19 cellular contexts compared by ENCODE assay signal in the genomic region with DNA sequence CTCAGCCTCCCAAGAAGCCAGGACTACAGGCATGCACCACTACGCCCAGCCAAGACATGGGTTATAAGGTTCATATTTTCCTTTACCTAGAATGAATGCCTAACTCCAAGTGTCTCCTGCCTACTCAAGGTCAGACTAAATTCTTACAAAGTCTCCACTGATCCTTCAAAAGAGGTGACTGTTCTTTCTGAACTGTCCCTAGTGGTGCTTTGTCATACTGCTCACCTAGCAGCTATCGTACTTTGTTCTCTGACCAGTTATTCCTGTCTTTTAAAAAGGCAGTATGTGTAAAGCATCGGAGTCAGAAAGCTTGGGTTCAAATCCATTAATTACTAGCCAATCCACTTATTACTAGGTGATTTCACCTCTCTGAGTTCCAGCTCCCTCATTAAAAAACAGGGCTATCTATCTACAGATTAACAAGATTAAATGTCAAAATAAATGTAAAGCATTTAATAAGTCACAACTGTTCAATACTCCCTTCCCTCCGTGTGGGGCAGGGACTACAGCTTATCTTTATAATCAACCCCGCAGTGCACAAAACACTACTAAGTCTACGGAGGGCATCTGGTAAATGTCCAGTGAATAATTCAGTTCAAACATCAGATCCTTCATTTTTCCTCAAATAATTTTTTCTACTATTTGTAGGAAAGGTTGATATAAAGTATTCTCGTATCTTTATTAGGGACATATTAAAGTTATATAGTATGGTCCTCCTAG. TPM values are rescaled to one million over a fixed set of nuclear protein-coding genes. Genes with fewer than 3 reads are reported as not detected.
A peak's percentile ranks its signal among the peaks of the same experiment; 100 is the strongest.
DNase-seq lines count a peak whose midpoint lies in the region; ATAC-seq, FAIRE-seq and TF ChIP-seq lines count a peak whose summit lies in the region.
"Had no signal": no experiment of that assay in that cellular context is flagged by ENCODE, and none has a peak within 500 bp of the region (broad histone marks: within the 10 kb centered on the region; RNA-seq: fewer than 3 reads in every experiment).

No MANE protein-coding gene starts in this region.

- H3T11ph ChIP-seq in H9 (ENCODE audit: low read length) = no peak overlapping the region

- H2BK12ac ChIP-seq in H9 (ENCODE audit: insufficient read length, low read depth, low read length) = no peak overlapping the region

- H3K23ac ChIP-seq in H9 (ENCODE audit: insufficient read length, low read depth, low read length) = no peak overlapping the region

- H3K4me2 ChIP-seq in H9 (ENCODE audit: insufficient read depth, insufficient read length, low read length) = no peak overlapping the region
- no peak overlapping the region for H3K4me2 ChIP-seq in K562 (ENCODE audit: insufficient read depth, low read length)

- peak; percentile 54 for FAIRE-seq in K562 (lab: Jason Lieb, UNC)

- H3K18ac ChIP-seq in H9 (ENCODE audit: insufficient read length, low read depth, low read length) = no peak overlapping the region

- no peaks in the 10 kb centered on the region for H3K9me1 ChIP-seq in K562 (ENCODE audit: control insufficient read depth, insufficient read depth, low read length)

- no peak overlapping the region for H4K8ac ChIP-seq in H9 (replicated peaks; ENCODE audit: insufficient read length, low read depth, low read length)

- no peak overlapping the region for H3K27ac ChIP-seq in H9 (ENCODE audit: insufficient read length, low read depth, low read length)
- H3K27ac ChIP-seq in K562 (ENCODE audit: extremely low read depth, low read depth, low read length) = no peak overlapping the region
- H3K27ac ChIP-seq: thoracic aorta had no signal

- H3K27me3 Mint-ChIP-seq in H9 (ENCODE audit: low read depth) = no peaks in the 10 kb centered on the region

- H4K20me1 ChIP-seq in H9 (ENCODE audit: control insufficient read depth, insufficient read depth, insufficient read length) = no peaks in the 10 kb centered on the region
- no peaks in the 10 kb centered on the region for H4K20me1 ChIP-seq in K562 (replicated peaks; ENCODE audit: control insufficient read depth, insufficient read depth, low read length)

- H3K9me3 Mint-ChIP-seq in H9 = no peaks in the 10 kb centered on the region

- no peaks in the 10 kb centered on the region for H3K4me1 Mint-ChIP-seq in H9

- H3K4me3 ChIP-seq in K562 (no peak overlapping the region), retinal pigment epithelial cell (ENCODE audit: low read length) (no peak overlapping the region)
- H3K4me3 ChIP-seq: thoracic aorta had no signal

- no peak overlapping the region for H3K27ac Mint-ChIP-seq in H9

- no peak overlapping the region for H3K4me3 Mint-ChIP-seq in H9

- no peak overlapping the region for H2BK20ac ChIP-seq in H9 (ENCODE audit: low read depth, low read length, poor library complexity, severe bottlenecking)

- no peak for DNase-seq in H9
- DNase-seq in K562 (ENCODE audit: extremely low read depth in 1 of 4, low spot score in 3 of 4) = peak in 1 of 4 experiments; percentile 31
- no peak for DNase-seq in retinal pigment epithelial cell (ENCODE audit: low read depth)
- no peak for DNase-seq in NCI-H1694 treated with DMSO at 0.1 percent for 48 hours (lab: John Stamatoyannopoulos, UW)
- DNase-seq: activated CD4-positive, alpha-beta T cell treated with anti-CD3 and anti-CD28 coated beads, Interleukin-2, amount 50 U/mL, for 4 hours; activated naive CD4-positive, alpha-beta T cell treated with Interleukin-2 at 50 U/mL for 16 hours; AML-193; effector CD4-positive, alpha-beta T cell; head of caudate nucleus; NCI-H1105 treated with DMSO at 0.1 percent for 48 hours; NCI-H510A treated with DMSO at 0.1 percent for 48 hours; right cardiac atrium; SHP77; stimulated activated CD4-positive, alpha-beta T cell treated with anti-CD3 and anti-CD28 coated beads, Interleukin-15, amount 100 ng/mL, for 24 hours; T-helper 1 cell had no signal

- H4K91ac ChIP-seq in H9 (ENCODE audit: insufficient read length, low read depth, low read length) = no peak overlapping the region

- no TSS peak for BruUV-seq in K562 (replicated peaks; lab: Mats Ljungman, UMichigan)

- TF ChIP-seq POLR2A in K562 (conservative IDR thresholded peaks at IDR 0.05) = no peak

- H3K79me2 ChIP-seq in H9 (ENCODE audit: insufficient read depth, low read length) (no peaks in the 10 kb centered on the region), K562 (ENCODE audit: control insufficient read depth, insufficient read depth, low read length) (no peaks in the 10 kb centered on the region)

- H3K9ac ChIP-seq in H9 (ENCODE audit: extremely low read depth, insufficient read length, low read length) (no peak overlapping the region), K562 (ENCODE audit: insufficient read depth in 1 of 2, low read depth in 2 of 2, low read length in 2 of 2) (no peak overlapping the region)

- H3K27me3 ChIP-seq in H9 (ENCODE audit: insufficient read depth, low read length) (no peaks in the 10 kb centered on the region), K562 (ENCODE audit: control insufficient read depth in 2 of 2, insufficient read depth in 2 of 2, low read length in 2 of 2) (no peaks in the 10 kb centered on the region)

- no peaks in the 10 kb centered on the region for H3K23me2 ChIP-seq in H9 (ENCODE audit: insufficient read length, low read depth, low read length, poor library complexity, severe bottlenecking)

- no peak overlapping the region for H3K4ac ChIP-seq in H9 (ENCODE audit: low read depth, low read length)

- peaks cover 14% of the 10 kb centered on the region; the same call in 2 of the 3 replicates for H3K36me3 ChIP-seq in K562 (ENCODE audit: control insufficient read depth, insufficient read depth, low read length)
- H3K36me3 ChIP-seq: thoracic aorta had no signal

- intact Hi-C loops in K562 (cut with micrococcal nuclease) = no loop called here

- H4K5ac ChIP-seq in H9 (ENCODE audit: insufficient read length, low read depth, low read length) = no peak overlapping the region

- no CpG with 5 or more reads among the region's 7 CpGs for WGBS in H9 (ENCODE audit: extremely low coverage, insufficient read length, low lambda C conversion rate)
- WGBS in K562 (ENCODE audit: insufficient coverage, low coverage, missing lambda C conversion rate) = 61% methylated on average over 7 of the region's 7 CpGs

- no peak overlapping the region for H2AK5ac ChIP-seq in H9 (ENCODE audit: insufficient read length, low read length)

- H2BK15ac ChIP-seq in H9 (ENCODE audit: low read depth, low read length) = no peak overlapping the region

- H3K56ac ChIP-seq in H9 (ENCODE audit: insufficient read length, low read depth, low read length) = no peak overlapping the region

- ATAC-seq in K562 (peak; percentile 77), GM19452 (IDR thresholded peaks at IDR 0.05; ENCODE audit: unreplicated experiment) (no peak), GM18909 (IDR thresholded peaks at IDR 0.05; ENCODE audit: poor library complexity, unreplicated experiment) (no peak)
- ATAC-seq: right cardiac atrium had no signal

- H2BK120ac ChIP-seq in H9 (ENCODE audit: low read depth, low read length, poor library complexity, severe bottlenecking) = no peak overlapping the region

- H2AFZ ChIP-seq in H9 (ENCODE audit: low read length) (no peak overlapping the region), K562 (ENCODE audit: low read depth, low read length) (no peak overlapping the region)

- peaks cover 0 to 20% (median 13%) of the 10 kb centered on the region in 3 experiments; a peak in 6 of 7 replicates for H3K36me3 Mint-ChIP-seq in H9 (ENCODE audit: insufficient read depth in 1 of 3, low read depth in 3 of 3)

- no peak overlapping the region for H2BK5ac ChIP-seq in H9 (ENCODE audit: insufficient read length, low read length)

- no peaks in the 10 kb centered on the region for H3K79me1 ChIP-seq in H9 (ENCODE audit: insufficient read depth, low read depth, low read length, poor library complexity, severe bottlenecking)

- POLR2A ChIA-PET in K562 (lab: Yijun Ruan, JAX) = interaction anchor here (0.5 to 1.3 kb wide), 2 partner anchors 9 to 17 kb away, joined by 3 read pairs; no protein-coding TSS in a partner anchor

- TF ChIP-seq RAD21 in K562 (CRISPR knock-in tag; conservative IDR thresholded peaks at IDR 0.05 in 1 of 2, IDR thresholded peaks at IDR 0.05 in 1 of 2) = no peak

- CTCF ChIA-PET in K562 (lab: Yijun Ruan, JAX; ENCODE audit: low intra/inter-chr PET ratio) = interaction anchor here (0.6 kb wide), 1 partner anchor 33 kb away, joined by 3 read pairs; no protein-coding TSS in a partner anchor

- TF ChIP-seq CTCF in GM12872 (IDR thresholded peaks at IDR 0.05; ENCODE audit: insufficient read depth, low read depth, low read length) = peak; percentile 31; the same call in 1 of the 3 replicates
- TF ChIP-seq CTCF in H9 (conservative IDR thresholded peaks at IDR 0.05) = peak; percentile 48
- peak in 2 of 3 experiments; percentile 17 to 20; a peak in 1 of 6 replicates for TF ChIP-seq CTCF in K562 (IDR thresholded peaks at IDR 0.05 in 2 of 3, conservative IDR thresholded peaks at IDR 0.05 in 1 of 3; ENCODE audit: insufficient read depth in 2 of 3, low read depth in 1 of 3, low read length in 3 of 3)
- TF ChIP-seq CTCF in retinal pigment epithelial cell (conservative IDR thresholded peaks at IDR 0.05; ENCODE audit: low read depth, low read length) = peak; percentile 8

- H3K4me1 ChIP-seq in H9 (ENCODE audit: insufficient read depth, low read length) = no peaks in the 10 kb centered on the region
- no peaks in the 10 kb centered on the region for H3K4me1 ChIP-seq in K562 (replicated peaks in 1 of 2; ENCODE audit: control insufficient read depth in 2 of 2, insufficient read depth in 2 of 2, low read length in 2 of 2)

- in situ Hi-C loops in K562 (cut with MboI) = no loop called here

- no peak overlapping the region for H3K14ac ChIP-seq in H9 (ENCODE audit: insufficient read depth, low read length)

- H3K9me3 ChIP-seq in H9 (ENCODE audit: control insufficient read depth, low read depth, low read length) (no peaks in the 10 kb centered on the region), K562 (replicated peaks; ENCODE audit: control insufficient read depth, insufficient read depth, low read depth, low read length) (no peaks in the 10 kb centered on the region)
- H3K9me3 ChIP-seq: thoracic aorta had no signal

- no peak for TF ChIP-seq EP300 in K562 (IDR thresholded peaks at IDR 0.05; ENCODE audit: low read length)

RNA-seq across cellular contexts. Expression of a gene that starts 20.0 kb away (rescaled TPM):
- 8.3 and 10.1 TPM in 2 replicates for total RNA-seq in H9 (2021)
- total RNA-seq in K562 (2011; cell fraction: chromatin; rRNA removed; ENCODE audit: low replicate concordance) = 22.8 and 48.7 TPM in 2 replicates
- 27.3 and 34.7 TPM in 2 replicates for total RNA-seq in K562 (2011; cell fraction: nucleolus; rRNA removed)
- 19.9 and 22.4 TPM in 2 replicates for total RNA-seq in K562 (2011; cell fraction: nucleoplasm; rRNA removed)
- total RNA-seq in K562 (2014; rRNA removed) = 8.8 and 14.2 TPM in 2 replicates
- total RNA-seq in K562 (2014; rRNA removed; fragmentation: Illumina TruSeq; extraction: Trizol) = 3.3 and 5.6 TPM in 2 replicates
- 4.8 and 5.2 TPM in 2 replicates for total RNA-seq in K562 (2015; rRNA removed; fragmentation: Illumina TruSeq; extraction: Trizol)
- total RNA-seq in K562 (2021) = 25.1 and 26.4 TPM in 2 replicates
- 3.5 and 9.4 TPM in 2 replicates for polyA plus RNA-seq in K562 (2011; rRNA removed)
- 4.3 and 5.3 TPM in 2 replicates for polyA plus RNA-seq in K562 (2011; cell fraction: cytosol; rRNA removed)
- polyA plus RNA-seq in K562 (2011; cell fraction: nucleus; rRNA removed) = 35.4 and 49.7 TPM in 2 replicates
- polyA plus RNA-seq in K562 (2012) = 16.0 and 29.7 TPM in 2 replicates
- 7.9 and 10.1 TPM in 2 replicates for polyA plus RNA-seq in K562 (2014; fragmentation: Illumina TruSeq; extraction: Trizol)
- polyA plus RNA-seq in K562 (2014; fragmentation: Nextera tagmentation; extraction: Ambion mirVana) = 1 to 10 TPM; 1.1 to 1.6 TPM
- 16.9 and 17.0 TPM in 2 replicates for polyA plus RNA-seq in K562 (2014; rRNA removed)
- 1.8 and 2.6 TPM in 2 replicates for polyA minus RNA-seq in K562 (2011; rRNA and poly(A)+ RNA removed)
- 5.7 and 7.7 TPM in 2 replicates for polyA minus RNA-seq in K562 (2011; cell fraction: cytosol; rRNA and poly(A)+ RNA removed)
- polyA minus RNA-seq in K562 (2011; cell fraction: nucleus; rRNA and poly(A)+ RNA removed) = 10.6 and 13.4 TPM in 2 replicates

RNA-seq across cellular contexts. Expression of a gene that starts 45.8 kb away (rescaled TPM):
- 27.3 and 27.5 TPM in 2 replicates for total RNA-seq in H9 (2021)
- 2.2 and 9.3 TPM in 2 replicates for total RNA-seq in K562 (2011; cell fraction: chromatin; rRNA removed; ENCODE audit: low replicate concordance)
- total RNA-seq in K562 (2011; cell fraction: nucleolus; rRNA removed) = 10.4 and 11.3 TPM in 2 replicates
- 6.5 and 7.2 TPM in 2 replicates for total RNA-seq in K562 (2011; cell fraction: nucleoplasm; rRNA removed)
- total RNA-seq in K562 (2014; rRNA removed) = 7.3 and 10.2 TPM in 2 replicates
- total RNA-seq in K562 (2014; rRNA removed; fragmentation: Illumina TruSeq; extraction: Trizol) = 0.44 and 0.54 TPM in 2 replicates
- total RNA-seq in K562 (2015; rRNA removed; fragmentation: Illumina TruSeq; extraction: Trizol) = 1.2 and 1.4 TPM in 2 replicates
- total RNA-seq in K562 (2021) = 7.0 and 8.6 TPM in 2 replicates
- 2.5 and 5.2 TPM in 2 replicates for polyA plus RNA-seq in K562 (2011; rRNA removed)
- 5.0 and 11.3 TPM in 2 replicates for polyA plus RNA-seq in K562 (2011; cell fraction: cytosol; rRNA removed)
- 7.6 and 9.3 TPM in 2 replicates for polyA plus RNA-seq in K562 (2011; cell fraction: nucleus; rRNA removed)
- 3.1 and 8.9 TPM in 2 replicates for polyA plus RNA-seq in K562 (2012)
- 1.2 and 2.4 TPM in 2 replicates for polyA plus RNA-seq in K562 (2014; fragmentation: Illumina TruSeq; extraction: Trizol)
- under 1 TPM in 1 of 2 experiments, not detected in 1; 0.10 TPM for polyA plus RNA-seq in K562 (2014; fragmentation: Nextera tagmentation; extraction: Ambion mirVana)
- polyA plus RNA-seq in K562 (2014; rRNA removed) = 4.5 and 5.7 TPM in 2 replicates
- 1.6 and 2.1 TPM in 2 replicates for polyA minus RNA-seq in K562 (2011; rRNA and poly(A)+ RNA removed)
- polyA minus RNA-seq in K562 (2011; cell fraction: cytosol; rRNA and poly(A)+ RNA removed) = 2.9 and 4.5 TPM in 2 replicates
- polyA minus RNA-seq in K562 (2011; cell fraction: nucleus; rRNA and poly(A)+ RNA removed) = 1.6 and 3.9 TPM in 2 replicates
